Comparison of ENCODE assay signal across 14 cellular contexts in genomic region chr12:54329756-54330155, GRCh38. TPM values are rescaled to one million over a fixed set of nuclear protein-coding genes. Genes with fewer than 3 reads are reported as not detected.
A peak's percentile ranks its signal among the peaks of the same experiment; 100 is the strongest.
DNase-seq lines count a peak whose midpoint lies in the region; ATAC-seq and TF ChIP-seq lines count a peak whose summit lies in the region.
"Had no signal": no experiment of that assay in that cellular context is flagged by ENCODE, and none has a peak within 500 bp of the region (broad histone marks: within the 10 kb centered on the region; RNA-seq: fewer than 3 reads in every experiment).

No MANE protein-coding gene starts in this region.

- peaks cover 67% of the 10 kb centered on the region for H3K4me1 Mint-ChIP-seq in activated CD4-positive, alpha-beta memory T cell treated with anti-CD3 and anti-CD28 coated beads, Interleukin-2, amount 10 ng/mL, durations not matched to agents 7 days and 5 days
- H3K4me1 Mint-ChIP-seq in activated CD4-positive, alpha-beta memory T cell treated with anti-CD3 and anti-CD28 coated beads for 36 hours (ENCODE audit: low read depth) = peaks cover 54% of the 10 kb centered on the region
- peaks cover 15% of the 10 kb centered on the region for H3K4me1 Mint-ChIP-seq in glutamatergic neuron (ENCODE audit: low read depth, unreplicated experiment)
- H3K4me1 Mint-ChIP-seq in progenitor cell of endocrine pancreas (ENCODE audit: low read depth) = peaks cover 24% of the 10 kb centered on the region

- no peak overlapping the region for H3K4me3 Mint-ChIP-seq in activated CD4-positive, alpha-beta memory T cell treated with anti-CD3 and anti-CD28 coated beads, Interleukin-2, amount 10 ng/mL, durations not matched to agents 7 days and 5 days
- H3K4me3 Mint-ChIP-seq in activated CD4-positive, alpha-beta memory T cell treated with anti-CD3 and anti-CD28 coated beads for 36 hours = no peak overlapping the region
- H3K4me3 Mint-ChIP-seq in glutamatergic neuron (ENCODE audit: unreplicated experiment) = no peak overlapping the region
- H3K4me3 Mint-ChIP-seq in progenitor cell of endocrine pancreas (ENCODE audit: low read depth) = no peak overlapping the region

- ATAC-seq in GM21367 (IDR thresholded peaks at IDR 0.05; ENCODE audit: unreplicated experiment) = no peak

- intact Hi-C loops in activated CD4-positive, alpha-beta memory T cell treated with anti-CD3 and anti-CD28 coated beads for 36 hours (cut with micrococcal nuclease) = no loop called here

- H3K36me3 Mint-ChIP-seq in activated CD4-positive, alpha-beta memory T cell treated with anti-CD3 and anti-CD28 coated beads, Interleukin-2, amount 10 ng/mL, durations not matched to agents 7 days and 5 days (ENCODE audit: low read depth) = peaks cover 17% of the 10 kb centered on the region
- peaks cover 2% of the 10 kb centered on the region for H3K36me3 Mint-ChIP-seq in activated CD4-positive, alpha-beta memory T cell treated with anti-CD3 and anti-CD28 coated beads for 36 hours
- no peaks in the 10 kb centered on the region for H3K36me3 Mint-ChIP-seq in glutamatergic neuron (ENCODE audit: unreplicated experiment)
- H3K36me3 Mint-ChIP-seq in progenitor cell of endocrine pancreas (ENCODE audit: insufficient read depth) = peaks cover 2% of the 10 kb centered on the region

- no peak for DNase-seq in activated CD4-positive, alpha-beta memory T cell treated with anti-CD3 and anti-CD28 coated beads, Interleukin-2, amount 10 ng/mL, durations not matched to agents 7 days and 5 days
- no peak for DNase-seq in activated CD4-positive, alpha-beta memory T cell treated with anti-CD3 and anti-CD28 coated beads for 36 hours
- DNase-seq in NCI-H82 treated with DMSO at 0.1 percent for 48 hours (lab: John Stamatoyannopoulos, UW; ENCODE audit: unreplicated experiment) (peak; percentile 75), glutamatergic neuron (peak; percentile 49), progenitor cell of endocrine pancreas (ENCODE audit: low spot score, unreplicated experiment) (no peak), NOMO-1 (lab: John Stamatoyannopoulos, UW; ENCODE audit: unreplicated experiment in 2 of 2) (no peak), amniotic stem cell (lab: John Stamatoyannopoulos, UW) (no peak)
- DNase-seq: activated CD4-positive, alpha-beta T cell treated with anti-CD3 and anti-CD28 coated beads for 48 hours; activated naive CD4-positive, alpha-beta T cell treated with anti-CD3 and anti-CD28 coated beads, Interleukin-2, amount 50 U/mL, for 16 hours; cortex of kidney; kidney; NCI-H1930; uterus had no signal

- H3K27me3 Mint-ChIP-seq in activated CD4-positive, alpha-beta memory T cell treated with anti-CD3 and anti-CD28 coated beads, Interleukin-2, amount 10 ng/mL, durations not matched to agents 7 days and 5 days = no peaks in the 10 kb centered on the region
- H3K27me3 Mint-ChIP-seq in activated CD4-positive, alpha-beta memory T cell treated with anti-CD3 and anti-CD28 coated beads for 36 hours = no peaks in the 10 kb centered on the region
- H3K27me3 Mint-ChIP-seq in glutamatergic neuron (ENCODE audit: unreplicated experiment) (peaks cover 4% of the 10 kb centered on the region), progenitor cell of endocrine pancreas (no peaks in the 10 kb centered on the region)

- H3K27ac Mint-ChIP-seq in activated CD4-positive, alpha-beta memory T cell treated with anti-CD3 and anti-CD28 coated beads, Interleukin-2, amount 10 ng/mL, durations not matched to agents 7 days and 5 days = peak overlapping the region; percentile 35
- H3K27ac Mint-ChIP-seq in activated CD4-positive, alpha-beta memory T cell treated with anti-CD3 and anti-CD28 coated beads for 36 hours = no peak overlapping the region
- H3K27ac Mint-ChIP-seq in glutamatergic neuron (ENCODE audit: unreplicated experiment) (no peak overlapping the region), progenitor cell of endocrine pancreas (peak overlapping the region; percentile 42)

- TF ChIP-seq CTCF in glutamatergic neuron (IDR thresholded peaks at IDR 0.05; ENCODE audit: partially characterized antibody, unreplicated experiment) (no peak), progenitor cell of endocrine pancreas (IDR thresholded peaks at IDR 0.05; ENCODE audit: unreplicated experiment) (no peak)

- H3K9me3 Mint-ChIP-seq in activated CD4-positive, alpha-beta memory T cell treated with anti-CD3 and anti-CD28 coated beads, Interleukin-2, amount 10 ng/mL, durations not matched to agents 7 days and 5 days = no peaks in the 10 kb centered on the region
- no peaks in the 10 kb centered on the region for H3K9me3 Mint-ChIP-seq in activated CD4-positive, alpha-beta memory T cell treated with anti-CD3 and anti-CD28 coated beads for 36 hours
- H3K9me3 Mint-ChIP-seq in glutamatergic neuron (ENCODE audit: unreplicated experiment) = peaks cover 4% of the 10 kb centered on the region
- no peaks in the 10 kb centered on the region for H3K9me3 Mint-ChIP-seq in progenitor cell of endocrine pancreas (ENCODE audit: low read depth)

- CTCF ChIA-PET in activated CD4-positive, alpha-beta memory T cell treated with anti-CD3 and anti-CD28 coated beads, Interleukin-2, amount 10 ng/mL, durations not matched to agents 7 days and 5 days (lab: Charles Lee) = interaction anchor here (1.0 kb wide), 1 partner anchor 51 kb away, joined by 6 read pairs; no protein-coding TSS in a partner anchor
- CTCF ChIA-PET in activated CD4-positive, alpha-beta memory T cell treated with anti-CD3 and anti-CD28 coated beads for 36 hours (lab: Charles Lee) = interaction anchor here (1.0 to 3.5 kb wide), 5 partner anchors 28 to 345 kb away, joined by 4 to 11 read pairs (median 5); partner anchors contain the start of gene HOXC10

- POLR2A ChIA-PET in activated CD4-positive, alpha-beta memory T cell treated with anti-CD3 and anti-CD28 coated beads, Interleukin-2, amount 10 ng/mL, durations not matched to agents 7 days and 5 days (lab: Charles Lee) = interaction anchor here (1.1 to 2.5 kb wide), 3 partner anchors 29 to 50 kb away, joined by 3 to 7 read pairs (median 5); no protein-coding TSS in a partner anchor
- POLR2A ChIA-PET in activated CD4-positive, alpha-beta memory T cell treated with anti-CD3 and anti-CD28 coated beads for 36 hours (lab: Charles Lee) = interaction anchor here (1.8 kb wide), 1 partner anchor 41 kb away, joined by 6 read pairs; no protein-coding TSS in a partner anchor

RNA-seq across cellular contexts. Expression of gene COPZ1, which starts 4.8 kb away (rescaled TPM):
- 100 to 1,000 TPM; 126 to 130 TPM for total RNA-seq in activated CD4-positive, alpha-beta memory T cell treated with anti-CD3 and anti-CD28 coated beads, Interleukin-2, amount 10 ng/mL, durations not matched to agents 7 days and 5 days
- total RNA-seq in activated CD4-positive, alpha-beta memory T cell treated with anti-CD3 and anti-CD28 coated beads for 36 hours = 100 to 1,000 TPM in 1 of 2 experiments, 10 to 100 TPM in 1; 99.0 to 110 TPM
- total RNA-seq in glutamatergic neuron (ENCODE audit: unreplicated experiment) (88.6 TPM), progenitor cell of endocrine pancreas (165 and 173 TPM in 2 replicates)

RNA-seq across cellular contexts. Expression of gene NFE2, which starts 28.9 kb away (rescaled TPM):
- total RNA-seq in activated CD4-positive, alpha-beta memory T cell treated with anti-CD3 and anti-CD28 coated beads, Interleukin-2, amount 10 ng/mL, durations not matched to agents 7 days and 5 days = under 1 TPM in 1 of 2 experiments, not detected in 1; 0.20 TPM
- not detected for total RNA-seq in activated CD4-positive, alpha-beta memory T cell treated with anti-CD3 and anti-CD28 coated beads for 36 hours
- total RNA-seq in glutamatergic neuron (ENCODE audit: unreplicated experiment) = not detected
- 17.2 and 17.9 TPM in 2 replicates for total RNA-seq in progenitor cell of endocrine pancreas

RNA-seq across cellular contexts. Expression of gene GPR84, which starts 34.5 kb away (rescaled TPM):
- under 1 TPM; 0.18 to 0.25 TPM for total RNA-seq in activated CD4-positive, alpha-beta memory T cell treated with anti-CD3 and anti-CD28 coated beads, Interleukin-2, amount 10 ng/mL, durations not matched to agents 7 days and 5 days
- total RNA-seq in activated CD4-positive, alpha-beta memory T cell treated with anti-CD3 and anti-CD28 coated beads for 36 hours = 1 to 10 TPM; 2.4 to 2.6 TPM
- not detected for total RNA-seq in glutamatergic neuron (ENCODE audit: unreplicated experiment)
- total RNA-seq in progenitor cell of endocrine pancreas = not detected in 2 replicates

RNA-seq across cellular contexts. Expression of gene HNRNPA1, which starts 49.2 kb away (rescaled TPM):
- 1,000 to 10,000 TPM; 1,361 to 1,363 TPM for total RNA-seq in activated CD4-positive, alpha-beta memory T cell treated with anti-CD3 and anti-CD28 coated beads, Interleukin-2, amount 10 ng/mL, durations not matched to agents 7 days and 5 days
- total RNA-seq in activated CD4-positive, alpha-beta memory T cell treated with anti-CD3 and anti-CD28 coated beads for 36 hours = 1,000 to 10,000 TPM; 2,070 to 2,080 TPM
- total RNA-seq in glutamatergic neuron (ENCODE audit: unreplicated experiment) (1,556 TPM), progenitor cell of endocrine pancreas (2,514 and 2,551 TPM in 2 replicates)

RNA-seq across cellular contexts. Expression of gene CBX5, which starts 49.8 kb away (rescaled TPM):
- 100 to 1,000 TPM; 103 to 106 TPM for total RNA-seq in activated CD4-positive, alpha-beta memory T cell treated with anti-CD3 and anti-CD28 coated beads, Interleukin-2, amount 10 ng/mL, durations not matched to agents 7 days and 5 days
- total RNA-seq in activated CD4-positive, alpha-beta memory T cell treated with anti-CD3 and anti-CD28 coated beads for 36 hours = 100 to 1,000 TPM; 132 to 138 TPM
- total RNA-seq in glutamatergic neuron (ENCODE audit: unreplicated experiment) (225 TPM), progenitor cell of endocrine pancreas (261 and 271 TPM in 2 replicates)

Comparison
In these comparisons a context has a peak if more than half of its experiments do, and no peak if none do; other contexts are left out.
1. H3K27ac Mint-ChIP-seq: peak in activated CD4-positive, alpha-beta memory T cell treated with anti-CD3 and anti-CD28 coated beads, Interleukin-2, amount 10 ng/mL, durations not matched to agents 7 days and 5 days (single experiment) and progenitor cell of endocrine pancreas (single experiment); none in activated CD4-positive, alpha-beta memory T cell treated with anti-CD3 and anti-CD28 coated beads for 36 hours (single experiment) and glutamatergic neuron (single experiment).
2. DNase-seq: peak in NCI-H82 treated with DMSO at 0.1 percent for 48 hours (single experiment) and glutamatergic neuron (single experiment); none in activated CD4-positive, alpha-beta memory T cell treated with anti-CD3 and anti-CD28 coated beads, Interleukin-2, amount 10 ng/mL, durations not matched to agents 7 days and 5 days (single experiment), activated CD4-positive, alpha-beta memory T cell treated with anti-CD3 and anti-CD28 coated beads for 36 hours (single experiment), progenitor cell of endocrine pancreas (single experiment), NOMO-1 (0 of 2) and amniotic stem cell (single experiment).
3. RNA of gene NFE2, which starts 28.9 kb away (total RNA-seq): 17.2 to 17.9 TPM in progenitor cell of endocrine pancreas; not detected in glutamatergic neuron (single experiment), 0.20 TPM in activated CD4-positive, alpha-beta memory T cell treated with anti-CD3 and anti-CD28 coated beads, Interleukin-2, amount 10 ng/mL, durations not matched to agents 7 days and 5 days and not detected in activated CD4-positive, alpha-beta memory T cell treated with anti-CD3 and anti-CD28 coated beads for 36 hours; every median in the first group is over 10 times any median in the second.